1 cellular context compared by ENCODE assay signal in the genomic region with DNA sequence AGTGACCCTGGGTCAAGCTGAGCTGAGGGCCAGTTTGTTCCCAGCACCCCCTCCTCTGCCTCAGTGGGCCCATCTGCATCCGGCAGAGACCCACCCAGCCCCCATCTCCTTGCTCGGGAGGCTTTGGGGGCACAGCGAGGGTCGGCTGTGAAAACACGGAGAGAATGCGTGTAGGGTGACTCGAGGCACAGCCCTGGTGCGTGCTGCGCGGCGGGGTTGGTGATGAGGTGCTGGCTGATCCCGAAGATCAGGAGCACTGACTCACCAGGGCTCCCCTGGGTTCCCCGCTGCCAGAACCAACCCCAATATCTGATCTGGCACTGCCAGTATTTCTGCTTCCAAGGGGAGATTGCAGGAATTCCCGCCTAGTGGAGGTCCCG.
A peak's percentile ranks its signal among the peaks of the same experiment; 100 is the strongest.
TF ChIP-seq lines count a peak whose summit lies in the region.

No MANE protein-coding gene starts in this region.

TF ChIP-seq in HepG2, 621 proteins besides CTCF, POLR2A, EP300 and RAD21:
- TF ChIP-seq HNRNPLL (IDR thresholded peaks at IDR 0.05; ENCODE audit: low read depth, low read length, poor library complexity, severe bottlenecking) (peak; percentile 17), ZNF598 (CRISPR knock-in tag; IDR thresholded peaks at IDR 0.05; ENCODE audit: borderline replicate concordance) (no peak), ZNF761 (CRISPR knock-in tag; conservative IDR thresholded peaks at IDR 0.05) (no peak)
- TF ChIP-seq, protein P1, sequence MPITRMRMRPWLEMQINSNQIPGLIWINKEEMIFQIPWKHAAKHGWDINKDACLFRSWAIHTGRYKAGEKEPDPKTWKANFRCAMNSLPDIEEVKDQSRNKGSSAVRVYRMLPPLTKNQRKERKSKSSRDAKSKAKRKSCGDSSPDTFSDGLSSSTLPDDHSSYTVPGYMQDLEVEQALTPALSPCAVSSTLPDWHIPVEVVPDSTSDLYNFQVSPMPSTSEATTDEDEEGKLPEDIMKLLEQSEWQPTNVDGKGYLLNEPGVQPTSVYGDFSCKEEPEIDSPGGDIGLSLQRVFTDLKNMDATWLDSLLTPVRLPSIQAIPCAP (CRISPR knock-in tag; IDR thresholded peaks at IDR 0.05; ENCODE audit: low read depth) = no peak
